ENCODE assay signal across 1 cellular context in the genomic region with DNA sequence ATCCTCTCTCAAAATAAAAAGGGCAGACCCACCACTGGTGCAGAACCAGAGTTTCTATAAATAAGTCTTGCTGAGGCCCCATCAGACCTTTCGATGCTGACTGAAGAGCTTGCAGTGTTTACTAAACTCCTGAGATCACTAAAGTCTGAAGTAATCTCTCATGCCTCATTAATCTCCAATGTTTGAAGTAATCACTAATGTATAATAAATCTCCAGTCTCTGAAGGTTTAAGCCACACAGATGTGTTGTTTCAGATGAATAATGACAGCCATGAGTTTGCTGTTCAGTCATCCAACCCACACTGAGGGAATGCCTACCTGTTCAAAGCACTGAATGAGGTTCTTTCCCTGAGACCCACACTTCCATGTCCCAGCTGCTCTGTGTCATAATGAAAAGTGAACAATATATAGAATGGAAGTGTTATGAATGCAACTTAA.
TF ChIP-seq lines count a peak whose summit lies in the region.

No MANE protein-coding gene starts in this region.

TF ChIP-seq in HEK293, 187 proteins besides CTCF, POLR2A, EP300 and RAD21 (continued from another document and continues in another):
- TF ChIP-seq ZNF416 (tag by site-specific recombination; IDR thresholded peaks at IDR 0.05), result no peak
- TF ChIP-seq, protein P1, sequence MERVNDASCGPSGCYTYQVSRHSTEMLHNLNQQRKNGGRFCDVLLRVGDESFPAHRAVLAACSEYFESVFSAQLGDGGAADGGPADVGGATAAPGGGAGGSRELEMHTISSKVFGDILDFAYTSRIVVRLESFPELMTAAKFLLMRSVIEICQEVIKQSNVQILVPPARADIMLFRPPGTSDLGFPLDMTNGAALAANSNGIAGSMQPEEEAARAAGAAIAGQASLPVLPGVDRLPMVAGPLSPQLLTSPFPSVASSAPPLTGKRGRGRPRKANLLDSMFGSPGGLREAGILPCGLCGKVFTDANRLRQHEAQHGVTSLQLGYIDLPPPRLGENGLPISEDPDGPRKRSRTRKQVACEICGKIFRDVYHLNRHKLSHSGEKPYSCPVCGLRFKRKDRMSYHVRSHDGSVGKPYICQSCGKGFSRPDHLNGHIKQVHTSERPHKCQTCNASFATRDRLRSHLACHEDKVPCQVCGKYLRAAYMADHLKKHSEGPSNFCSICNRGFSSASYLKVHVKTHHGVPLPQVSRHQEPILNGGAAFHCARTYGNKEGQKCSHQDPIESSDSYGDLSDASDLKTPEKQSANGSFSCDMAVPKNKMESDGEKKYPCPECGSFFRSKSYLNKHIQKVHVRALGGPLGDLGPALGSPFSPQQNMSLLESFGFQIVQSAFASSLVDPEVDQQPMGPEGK (tag by site-specific recombination; IDR thresholded peaks at IDR 0.05), result no peak
- TF ChIP-seq ZNF350 (tag by site-specific recombination; IDR thresholded peaks at IDR 0.05), result no peak
- TF ChIP-seq ZNF10 (tag by site-specific recombination; IDR thresholded peaks at IDR 0.05), result peak; percentile 52
- no peak for TF ChIP-seq RBAK (tag by site-specific recombination; IDR thresholded peaks at IDR 0.05)
- TF ChIP-seq ZNF138 (tag by site-specific recombination; IDR thresholded peaks at IDR 0.05; ENCODE audit: borderline replicate concordance), result no peak
- peak; percentile 44; the same call in 1 of the 2 replicates for TF ChIP-seq BCL11A (tag by site-specific recombination; IDR thresholded peaks at IDR 0.05; ENCODE audit: low read depth)
- TF ChIP-seq, protein P2, sequence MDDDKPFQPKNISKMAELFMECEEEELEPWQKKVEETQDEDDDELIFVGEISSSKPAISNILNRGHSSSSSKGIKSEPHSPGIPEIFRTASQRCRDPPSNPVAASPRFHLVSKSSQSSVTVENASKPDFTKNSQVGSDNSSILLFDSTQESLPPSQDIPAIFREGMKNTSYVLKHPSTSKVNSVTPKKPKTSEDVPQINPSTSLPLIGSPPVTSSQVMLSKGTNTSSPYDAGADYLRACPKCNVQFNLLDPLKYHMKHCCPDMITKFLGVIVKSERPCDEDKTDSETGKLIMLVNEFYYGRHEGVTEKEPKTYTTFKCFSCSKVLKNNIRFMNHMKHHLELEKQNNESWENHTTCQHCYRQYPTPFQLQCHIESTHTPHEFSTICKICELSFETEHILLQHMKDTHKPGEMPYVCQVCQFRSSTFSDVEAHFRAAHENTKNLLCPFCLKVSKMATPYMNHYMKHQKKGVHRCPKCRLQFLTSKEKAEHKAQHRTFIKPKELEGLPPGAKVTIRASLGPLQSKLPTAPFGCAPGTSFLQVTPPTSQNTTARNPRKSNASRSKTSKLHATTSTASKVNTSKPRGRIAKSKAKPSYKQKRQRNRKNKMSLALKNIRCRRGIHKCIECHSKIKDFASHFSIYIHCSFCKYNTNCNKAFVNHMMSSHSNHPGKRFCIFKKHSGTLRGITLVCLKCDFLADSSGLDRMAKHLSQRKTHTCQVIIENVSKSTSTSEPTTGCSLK (tag by site-specific recombination; IDR thresholded peaks at IDR 0.05), result no peak
- TF ChIP-seq KLF16 (tag by site-specific recombination; IDR thresholded peaks at IDR 0.05), result peak; percentile 57; the same call in 1 of the 2 replicates
- no peak for TF ChIP-seq KLF9 (tag by site-specific recombination; IDR thresholded peaks at IDR 0.05; ENCODE audit: low read depth)
- TF ChIP-seq ZFP41 (tag by site-specific recombination; IDR thresholded peaks at IDR 0.05; ENCODE audit: borderline replicate concordance), result no peak
- peak; percentile 81 for TF ChIP-seq WT1 (tag by site-specific recombination; IDR thresholded peaks at IDR 0.05)
- no peak for TF ChIP-seq ZNF202 (tag by site-specific recombination; IDR thresholded peaks at IDR 0.05; ENCODE audit: borderline replicate concordance)
- no peak for TF ChIP-seq ZNF423 (tag by site-specific recombination; IDR thresholded peaks at IDR 0.05)
- no peak for TF ChIP-seq ZNF521 (tag by site-specific recombination; IDR thresholded peaks at IDR 0.05)
- TF ChIP-seq ZNF311 (tag by site-specific recombination; IDR thresholded peaks at IDR 0.05; ENCODE audit: borderline replicate concordance), result no peak
- TF ChIP-seq ZNF621 (tag by site-specific recombination; IDR thresholded peaks at IDR 0.05), result no peak
- no peak for TF ChIP-seq ZNF37A (tag by site-specific recombination; IDR thresholded peaks at IDR 0.05)
- TF ChIP-seq OSR2 (tag by site-specific recombination; IDR thresholded peaks at IDR 0.05), result peak; percentile 92
- TF ChIP-seq, protein P3, sequence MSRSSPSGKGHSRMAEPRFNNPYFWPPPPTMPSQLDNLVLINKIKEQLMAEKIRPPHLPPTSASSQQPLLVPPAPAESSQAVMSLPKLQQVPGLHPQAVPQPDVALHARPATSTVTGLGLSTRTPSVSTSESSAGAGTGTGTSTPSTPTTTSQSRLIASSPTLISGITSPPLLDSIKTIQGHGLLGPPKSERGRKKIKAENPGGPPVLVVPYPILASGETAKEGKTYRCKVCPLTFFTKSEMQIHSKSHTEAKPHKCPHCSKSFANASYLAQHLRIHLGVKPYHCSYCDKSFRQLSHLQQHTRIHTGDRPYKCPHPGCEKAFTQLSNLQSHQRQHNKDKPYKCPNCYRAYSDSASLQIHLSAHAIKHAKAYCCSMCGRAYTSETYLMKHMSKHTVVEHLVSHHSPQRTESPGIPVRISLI (tag by site-specific recombination; IDR thresholded peaks at IDR 0.05), result no peak
- TF ChIP-seq, protein P4, sequence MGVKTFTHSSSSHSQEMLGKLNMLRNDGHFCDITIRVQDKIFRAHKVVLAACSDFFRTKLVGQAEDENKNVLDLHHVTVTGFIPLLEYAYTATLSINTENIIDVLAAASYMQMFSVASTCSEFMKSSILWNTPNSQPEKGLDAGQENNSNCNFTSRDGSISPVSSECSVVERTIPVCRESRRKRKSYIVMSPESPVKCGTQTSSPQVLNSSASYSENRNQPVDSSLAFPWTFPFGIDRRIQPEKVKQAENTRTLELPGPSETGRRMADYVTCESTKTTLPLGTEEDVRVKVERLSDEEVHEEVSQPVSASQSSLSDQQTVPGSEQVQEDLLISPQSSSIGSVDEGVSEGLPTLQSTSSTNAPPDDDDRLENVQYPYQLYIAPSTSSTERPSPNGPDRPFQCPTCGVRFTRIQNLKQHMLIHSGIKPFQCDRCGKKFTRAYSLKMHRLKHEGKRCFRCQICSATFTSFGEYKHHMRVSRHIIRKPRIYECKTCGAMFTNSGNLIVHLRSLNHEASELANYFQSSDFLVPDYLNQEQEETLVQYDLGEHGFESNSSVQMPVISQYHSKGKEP (tag by site-specific recombination; IDR thresholded peaks at IDR 0.05), result peak; percentile 78
- peak; percentile 74 for TF ChIP-seq ZSCAN30 (tag by site-specific recombination; IDR thresholded peaks at IDR 0.05)
- TF ChIP-seq ZNF366 (tag by site-specific recombination; conservative IDR thresholded peaks at IDR 0.05), result peak; percentile 91
- TF ChIP-seq, protein P5, sequence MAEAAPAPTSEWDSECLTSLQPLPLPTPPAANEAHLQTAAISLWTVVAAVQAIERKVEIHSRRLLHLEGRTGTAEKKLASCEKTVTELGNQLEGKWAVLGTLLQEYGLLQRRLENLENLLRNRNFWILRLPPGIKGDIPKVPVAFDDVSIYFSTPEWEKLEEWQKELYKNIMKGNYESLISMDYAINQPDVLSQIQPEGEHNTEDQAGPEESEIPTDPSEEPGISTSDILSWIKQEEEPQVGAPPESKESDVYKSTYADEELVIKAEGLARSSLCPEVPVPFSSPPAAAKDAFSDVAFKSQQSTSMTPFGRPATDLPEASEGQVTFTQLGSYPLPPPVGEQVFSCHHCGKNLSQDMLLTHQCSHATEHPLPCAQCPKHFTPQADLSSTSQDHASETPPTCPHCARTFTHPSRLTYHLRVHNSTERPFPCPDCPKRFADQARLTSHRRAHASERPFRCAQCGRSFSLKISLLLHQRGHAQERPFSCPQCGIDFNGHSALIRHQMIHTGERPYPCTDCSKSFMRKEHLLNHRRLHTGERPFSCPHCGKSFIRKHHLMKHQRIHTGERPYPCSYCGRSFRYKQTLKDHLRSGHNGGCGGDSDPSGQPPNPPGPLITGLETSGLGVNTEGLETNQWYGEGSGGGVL (tag by site-specific recombination; IDR thresholded peaks at IDR 0.05), result peak; percentile 38; the same call in 1 of the 2 replicates
- TF ChIP-seq ZNF654 (tag by site-specific recombination; IDR thresholded peaks at IDR 0.05; ENCODE audit: low read depth), result 0 out of 2 replicates have a peak, but pooled peaks have one; percentile 4
- no peak for TF ChIP-seq ZNF624 (tag by site-specific recombination; IDR thresholded peaks at IDR 0.05)
- TF ChIP-seq ZNF341 (tag by site-specific recombination; IDR thresholded peaks at IDR 0.05; ENCODE audit: low read depth), result peak; percentile 36; the same call in 1 of the 2 replicates
- TF ChIP-seq ZNF664 (tag by site-specific recombination; IDR thresholded peaks at IDR 0.05), result no peak
- no peak for TF ChIP-seq ZNF585B (tag by site-specific recombination; IDR thresholded peaks at IDR 0.05)
- TF ChIP-seq ZFP37 (tag by site-specific recombination; IDR thresholded peaks at IDR 0.05), result no peak
- TF ChIP-seq, protein P6, sequence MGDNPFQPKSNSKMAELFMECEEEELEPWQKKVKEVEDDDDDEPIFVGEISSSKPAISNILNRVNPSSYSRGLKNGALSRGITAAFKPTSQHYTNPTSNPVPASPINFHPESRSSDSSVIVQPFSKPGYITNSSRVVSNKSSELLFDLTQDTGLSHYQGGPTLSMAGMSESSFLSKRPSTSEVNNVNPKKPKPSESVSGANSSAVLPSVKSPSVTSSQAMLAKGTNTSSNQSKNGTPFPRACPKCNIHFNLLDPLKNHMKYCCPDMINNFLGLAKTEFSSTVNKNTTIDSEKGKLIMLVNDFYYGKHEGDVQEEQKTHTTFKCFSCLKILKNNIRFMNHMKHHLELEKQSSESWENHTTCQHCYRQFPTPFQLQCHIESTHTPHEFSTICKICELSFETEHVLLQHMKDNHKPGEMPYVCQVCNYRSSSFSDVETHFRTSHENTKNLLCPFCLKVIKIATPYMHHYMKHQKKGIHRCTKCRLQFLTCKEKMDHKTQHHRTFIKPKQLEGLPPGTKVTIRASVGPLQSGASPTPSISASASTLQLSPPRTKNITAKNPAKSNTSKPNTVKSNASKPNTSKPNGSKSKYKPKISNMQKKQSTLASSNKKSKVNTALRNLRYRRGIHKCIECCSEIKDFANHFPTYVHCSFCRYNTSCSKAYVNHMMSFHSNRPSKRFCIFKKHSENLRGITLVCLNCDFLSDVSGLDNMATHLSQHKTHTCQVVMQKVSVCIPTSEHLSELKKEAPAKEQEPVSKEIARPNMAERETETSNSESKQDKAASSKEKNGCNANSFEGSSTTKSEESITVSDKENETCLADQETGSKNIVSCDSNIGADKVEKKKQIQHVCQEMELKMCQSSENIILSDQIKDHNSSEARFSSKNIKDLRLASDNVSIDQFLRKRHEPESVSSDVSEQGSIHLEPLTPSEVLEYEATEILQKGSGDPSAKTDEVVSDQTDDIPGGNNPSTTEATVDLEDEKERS (tag by site-specific recombination; IDR thresholded peaks at IDR 0.05), result no peak
- 0 out of 2 replicates have a peak, but pooled peaks have one; percentile 52 for TF ChIP-seq ZNF660 (tag by site-specific recombination; IDR thresholded peaks at IDR 0.05)
- peak; percentile 44; the same call in 1 of the 2 replicates for TF ChIP-seq SCRT1 (tag by site-specific recombination; IDR thresholded peaks at IDR 0.05; ENCODE audit: borderline replicate concordance)
- TF ChIP-seq ZNF555 (tag by site-specific recombination; conservative IDR thresholded peaks at IDR 0.05), result no peak
- TF ChIP-seq SETDB1 (IDR thresholded peaks at IDR 0.05; ENCODE audit: insufficient read length, low read length), result no peak
- 0 out of 2 replicates have a peak, but pooled peaks have one; percentile 63 for TF ChIP-seq ZFP69B (tag by site-specific recombination; IDR thresholded peaks at IDR 0.05)
- TF ChIP-seq ZNF560 (tag by site-specific recombination; IDR thresholded peaks at IDR 0.05; ENCODE audit: borderline replicate concordance), result no peak
- no peak for TF ChIP-seq ZNF248 (tag by site-specific recombination; IDR thresholded peaks at IDR 0.05)
- TF ChIP-seq, protein P7, sequence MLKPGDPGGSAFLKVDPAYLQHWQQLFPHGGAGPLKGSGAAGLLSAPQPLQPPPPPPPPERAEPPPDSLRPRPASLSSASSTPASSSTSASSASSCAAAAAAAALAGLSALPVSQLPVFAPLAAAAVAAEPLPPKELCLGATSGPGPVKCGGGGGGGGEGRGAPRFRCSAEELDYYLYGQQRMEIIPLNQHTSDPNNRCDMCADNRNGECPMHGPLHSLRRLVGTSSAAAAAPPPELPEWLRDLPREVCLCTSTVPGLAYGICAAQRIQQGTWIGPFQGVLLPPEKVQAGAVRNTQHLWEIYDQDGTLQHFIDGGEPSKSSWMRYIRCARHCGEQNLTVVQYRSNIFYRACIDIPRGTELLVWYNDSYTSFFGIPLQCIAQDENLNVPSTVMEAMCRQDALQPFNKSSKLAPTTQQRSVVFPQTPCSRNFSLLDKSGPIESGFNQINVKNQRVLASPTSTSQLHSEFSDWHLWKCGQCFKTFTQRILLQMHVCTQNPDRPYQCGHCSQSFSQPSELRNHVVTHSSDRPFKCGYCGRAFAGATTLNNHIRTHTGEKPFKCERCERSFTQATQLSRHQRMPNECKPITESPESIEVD (tag by site-specific recombination; IDR thresholded peaks at IDR 0.05), result peak; percentile 93
